1 cellular context compared by ENCODE assay signal in genomic region chr6:20318851-20319387, GRCh38.
TF ChIP-seq lines count a peak whose summit lies in the region.

No MANE protein-coding gene starts in this region.

TF ChIP-seq in GM12878, 131 proteins besides CTCF, POLR2A, EP300 and RAD21 (continued from another document):
- TF ChIP-seq ZBTB40 (IDR thresholded peaks at IDR 0.05; ENCODE audit: borderline replicate concordance) (no peak), ATF2 (IDR thresholded peaks at IDR 0.05; ENCODE audit: low read length) (no peak), PAX8 (IDR thresholded peaks at IDR 0.05) (no peak), E4F1 (IDR thresholded peaks at IDR 0.05; ENCODE audit: borderline replicate concordance, partially characterized antibody) (no peak), ATF7 (IDR thresholded peaks at IDR 0.05; ENCODE audit: low read depth) (no peak), PRDM15 (CRISPR knock-in tag; IDR thresholded peaks at IDR 0.05) (no peak), SMAD1 (IDR thresholded peaks at IDR 0.05; ENCODE audit: low read depth, partially characterized antibody) (no peak), NR2C2 (IDR thresholded peaks at IDR 0.05; ENCODE audit: borderline replicate concordance, control insufficient read depth, insufficient read length, low read depth) (no peak), TCF3 (IDR thresholded peaks at IDR 0.05; ENCODE audit: borderline replicate concordance, insufficient read depth, low read depth, low read length) (no peak), CREM (IDR thresholded peaks at IDR 0.05; ENCODE audit: low read depth) (no peak), NRF1 (conservative IDR thresholded peaks at IDR 0.05; ENCODE audit: low read depth, low read length) (no peak), ZNF274 (IDR thresholded peaks at IDR 0.05; ENCODE audit: insufficient read depth, insufficient read length) (no peak), HDGF (IDR thresholded peaks at IDR 0.05) (no peak), WRNIP1 (IDR thresholded peaks at IDR 0.05; ENCODE audit: borderline replicate concordance, low read depth, low read length) (no peak), SRF (IDR thresholded peaks at IDR 0.05; ENCODE audit: low read depth in 2 of 2, low read length in 2 of 2) (no peak), TAF1 (IDR thresholded peaks at IDR 0.05; ENCODE audit: borderline replicate concordance, low read depth, low read length) (no peak), NR2C1 (IDR thresholded peaks at IDR 0.05) (no peak)
